Comparison of ENCODE assay signal across 9 cellular contexts in genomic region chr10:11631890-11632587, GRCh38. TPM values are rescaled to one million over a fixed set of nuclear protein-coding genes. Genes with fewer than 3 reads are reported as not detected.
DNase-seq lines count a peak whose midpoint lies in the region; ATAC-seq and TF ChIP-seq lines count a peak whose summit lies in the region.
"Had no signal": no experiment of that assay in that cellular context is flagged by ENCODE, and none has a peak within 500 bp of the region (broad histone marks: within the 10 kb centered on the region; RNA-seq: fewer than 3 reads in every experiment).

No MANE protein-coding gene starts in this region.

- H3K9me3 Mint-ChIP-seq in central memory CD8-positive, alpha-beta T cell = no peaks in the 10 kb centered on the region
- H3K9me3 Mint-ChIP-seq in osteocyte (ENCODE audit: unreplicated experiment) = no peaks in the 10 kb centered on the region

- no peaks in the 10 kb centered on the region for H3K36me3 ChIP-seq in psoas muscle (ENCODE audit: insufficient read depth in 1 of 2, low read depth in 1 of 2)

- H3K9me3 ChIP-seq in psoas muscle = no peaks in the 10 kb centered on the region

- peaks cover 21% of the 10 kb centered on the region for H3K27me3 Mint-ChIP-seq in central memory CD8-positive, alpha-beta T cell
- H3K27me3 Mint-ChIP-seq in osteocyte (ENCODE audit: unreplicated experiment) = peaks cover 30% of the 10 kb centered on the region

- 78 to 85% (median 84%) methylated on average over 8 of the region's 8 CpGs for WGBS in psoas muscle, 3 donors

- H3K4me1 Mint-ChIP-seq in central memory CD8-positive, alpha-beta T cell = peaks cover 4% of the 10 kb centered on the region
- no peaks in the 10 kb centered on the region for H3K4me1 Mint-ChIP-seq in osteocyte (ENCODE audit: unreplicated experiment)

- no peak overlapping the region for H3K27ac ChIP-seq in psoas muscle
- H3K27ac ChIP-seq: VCaP had no signal

- H3K4me3 Mint-ChIP-seq in central memory CD8-positive, alpha-beta T cell = peak overlapping the region; percentile 51
- no peak overlapping the region for H3K4me3 Mint-ChIP-seq in osteocyte (ENCODE audit: unreplicated experiment)

- peaks cover 2% of the 10 kb centered on the region for H3K36me3 Mint-ChIP-seq in central memory CD8-positive, alpha-beta T cell (ENCODE audit: insufficient read depth)
- H3K36me3 Mint-ChIP-seq in osteocyte (ENCODE audit: unreplicated experiment) = no peaks in the 10 kb centered on the region

- DNase-seq in central memory CD8-positive, alpha-beta T cell (ENCODE audit: low spot score in 2 of 2) = peak in 1 of 2 donors; percentile 13
- DNase-seq in NCI-H146 treated with DMSO at 0.1 percent for 48 hours (lab: John Stamatoyannopoulos, UW; ENCODE audit: unreplicated experiment) (no peak), islet precursor cell (no peak), osteocyte (ENCODE audit: extremely low spot score, unreplicated experiment) (no peak), psoas muscle (no peak)

- no peaks in the 10 kb centered on the region for H3K27me3 ChIP-seq in psoas muscle (ENCODE audit: insufficient read depth in 3 of 3, low read length in 2 of 3)

- H3K4me1 ChIP-seq in psoas muscle = no peaks in the 10 kb centered on the region

- ATAC-seq in GM18498 (IDR thresholded peaks at IDR 0.05; ENCODE audit: unreplicated experiment) = peak; percentile 98
- peak; percentile 98 for ATAC-seq in GM21423 (IDR thresholded peaks at IDR 0.05; ENCODE audit: unreplicated experiment)
- ATAC-seq in HG03469 (IDR thresholded peaks at IDR 0.05; ENCODE audit: unreplicated experiment) = peak; percentile 94
- peak; percentile 93 for ATAC-seq in central memory CD8-positive, alpha-beta T cell (replicated peaks; ENCODE audit: extremely low read depth, poor library complexity, severe bottlenecking)
- ATAC-seq in psoas muscle = no peak

- peak overlapping the region; percentile 39 for H3K27ac Mint-ChIP-seq in central memory CD8-positive, alpha-beta T cell (ENCODE audit: low read depth)
- H3K27ac Mint-ChIP-seq in osteocyte (ENCODE audit: unreplicated experiment) = no peak overlapping the region

- TF ChIP-seq CTCF in osteocyte (IDR thresholded peaks at IDR 0.05) (no peak), psoas muscle (IDR thresholded peaks at IDR 0.05) (no peak)

- no peak overlapping the region for H3K4me3 ChIP-seq in psoas muscle

- intact Hi-C loops in psoas muscle (cut with DNase I) = no loop called here

RNA-seq across cellular contexts. Expression of gene USP6NL, which starts 20.6 kb away (rescaled TPM):
- 13.8 and 17.0 TPM in 2 replicates for total RNA-seq in osteocyte
- total RNA-seq in psoas muscle = 1 to 10 TPM; 2.8 to 5.4 (median 3.6) TPM
- polyA plus RNA-seq in psoas muscle = 1 to 10 TPM; 1.8 to 4.5 (median 2.4) TPM

Comparison
In these comparisons a context has a peak if more than half of its experiments do, and no peak if none do; other contexts are left out.
1. ATAC-seq: peak in GM18498 (single experiment), GM21423 (single experiment), HG03469 (single experiment) and central memory CD8-positive, alpha-beta T cell (single experiment); none in psoas muscle (0 of 4).